12 cellular contexts compared by ENCODE assay signal in genomic region chr1:175162955-175163354, GRCh38.
"Had no signal": no experiment of that assay in that cellular context is flagged by ENCODE, and none has a peak within 500 bp of the region (broad histone marks: within the 10 kb centered on the region; RNA-seq: fewer than 3 reads in every experiment).

No MANE protein-coding gene starts in this region.

- DNase-seq: activated CD4-positive, alpha-beta T cell treated with anti-CD3 and anti-CD28 coated beads, Interleukin-2, amount 50 U/mL, for 1 hour; activated effector memory CD4-positive, alpha-beta T cell treated with Interleukin-2 at 50 U/mL for 16 hours; activated naive CD8-positive, alpha-beta T cell treated with anti-CD3 and anti-CD28 coated beads for 36 hours; anterior cingulate cortex; kidney; left ventricle myocardium superior; stimulated activated CD4-positive, alpha-beta T cell treated with anti-CD3 and anti-CD28 coated beads, Interleukin-12 subunit alpha, Interleukin-12 subunit beta, amount 100 ng/mL, for 4 hours; stimulated activated naive CD8-positive, alpha-beta T cell treated with anti-CD3 and anti-CD28 coated beads, Interleukin-15, amount 100 ng/mL, for 72 hours; testis had no signal

- H3K27me3 ChIP-seq: hepatocyte, testis had no signal

- H3K4me1 ChIP-seq: testis had no signal

- H3K9me3 ChIP-seq: testis had no signal

- H3K27ac ChIP-seq: testis had no signal

- H3K4me3 ChIP-seq: hepatocyte, testis had no signal

- ATAC-seq: left ventricle myocardium superior; stimulated activated naive CD8-positive, alpha-beta T cell treated with anti-CD3 and anti-CD28 coated beads, Interleukin-15, amount 100 ng/mL, for 72 hours had no signal

- FAIRE-seq: bronchial epithelial cell, colon, kidney had no signal
